9 cellular contexts compared by ENCODE assay signal in genomic region chr20:25055711-25056492, GRCh38. TPM values are rescaled to one million over a fixed set of nuclear protein-coding genes. Genes with fewer than 3 reads are reported as not detected.
DNase-seq lines count a peak whose midpoint lies in the region; ATAC-seq and TF ChIP-seq lines count a peak whose summit lies in the region.
"Had no signal": no experiment of that assay in that cellular context is flagged by ENCODE, and none has a peak within 500 bp of the region (broad histone marks: within the 10 kb centered on the region; RNA-seq: fewer than 3 reads in every experiment).

No MANE protein-coding gene starts in this region.

- H3K4me3 ChIP-seq in A673 (ENCODE audit: low read depth, low read length, poor library complexity, severe bottlenecking) (peak overlapping the region; percentile 68), mesendoderm (ENCODE audit: low read length) (no peak overlapping the region)

- H3K27me3 Mint-ChIP-seq in HFFc6 (ENCODE audit: insufficient read depth): peaks cover 24% of the 10 kb centered on the region
- H3K27me3 Mint-ChIP-seq in natural killer cell (ENCODE audit: low read depth in 2 of 2): no peaks in the 10 kb centered on the region

- H3K18ac ChIP-seq in mesendoderm (ENCODE audit: low read length): no peak overlapping the region

- no peak overlapping the region for H3K4ac ChIP-seq in mesendoderm (ENCODE audit: low read depth, low read length)

- peak overlapping the region; percentile 74; the same call in 1 of the 2 replicates for H3K4me3 Mint-ChIP-seq in HFFc6
- H3K4me3 Mint-ChIP-seq in natural killer cell: peak overlapping the region; percentile 86

- H3K27me3 ChIP-seq in A673 (replicated peaks; ENCODE audit: insufficient read depth, low read depth, low read length, poor library complexity) (peaks cover 14% of the 10 kb centered on the region), mesendoderm (ENCODE audit: insufficient read depth, low read length, poor library complexity) (peaks cover 43% of the 10 kb centered on the region)

- WGBS in mesendoderm (ENCODE audit: extremely low coverage, insufficient coverage, low lambda C conversion rate): no CpG with 5 or more reads among the region's 8 CpGs

- H3K56ac ChIP-seq in mesendoderm (ENCODE audit: low read length): no peak overlapping the region

- H3K4me1 ChIP-seq in A673 (ENCODE audit: insufficient read depth, low read length, poor library complexity, severe bottlenecking) (peaks cover 15% of the 10 kb centered on the region), mesendoderm (ENCODE audit: control insufficient read depth, low read depth, low read length) (no peaks in the 10 kb centered on the region)

- intact Hi-C loops in A673 (cut with micrococcal nuclease; ENCODE audit: unreplicated experiment) (no loop called here), natural killer cell (cut with micrococcal nuclease) (loop anchor here (2.0 to 5.0 kb wide), 3 partner anchors 107 to 336 kb away; partner anchors contain the start of genes ABHD12 and CST7)

- TF ChIP-seq CTCF in A673 (conservative IDR thresholded peaks at IDR 0.05; ENCODE audit: low read depth, low read length) (no peak), HFFc6 (IDR thresholded peaks at IDR 0.05) (no peak), natural killer cell (IDR thresholded peaks at IDR 0.05) (no peak)

- H4K5ac ChIP-seq in mesendoderm (ENCODE audit: low read length): no peak overlapping the region

- H3K9me3 Mint-ChIP-seq in HFFc6 (no peaks in the 10 kb centered on the region), natural killer cell (no peaks in the 10 kb centered on the region)

- no peak overlapping the region for H2BK5ac ChIP-seq in mesendoderm (ENCODE audit: low read length)

- H2BK15ac ChIP-seq in mesendoderm (replicated peaks; ENCODE audit: low read depth): no peak overlapping the region

- H4K8ac ChIP-seq in mesendoderm (ENCODE audit: low read depth, low read length): no peak overlapping the region

- no peak overlapping the region for H3K9ac ChIP-seq in mesendoderm (ENCODE audit: low read length)

- no peaks in the 10 kb centered on the region for H3K79me1 ChIP-seq in mesendoderm (ENCODE audit: low read length)

- H3K36me3 Mint-ChIP-seq in HFFc6 (ENCODE audit: low read depth): no peaks in the 10 kb centered on the region
- no peaks in the 10 kb centered on the region for H3K36me3 Mint-ChIP-seq in natural killer cell

- H3K36me3 ChIP-seq in A673 (ENCODE audit: insufficient read depth, low read length, poor library complexity, severe bottlenecking) (no peaks in the 10 kb centered on the region), mesendoderm (ENCODE audit: control insufficient read depth, insufficient read depth, low read length) (no peaks in the 10 kb centered on the region)

- H3K9me3 ChIP-seq in A673 (ENCODE audit: low read depth, low read length, poor library complexity, severe bottlenecking): no peaks in the 10 kb centered on the region

- DNase-seq in A673 (ENCODE audit: low spot score) (no peak), HFFc6 (no peak), caudate nucleus (lab: John Stamatoyannopoulos, UW) (no peak), natural killer cell (no peak), mesendoderm (no peak), C1 segment of cervical spinal cord (lab: John Stamatoyannopoulos, UW) (no peak)

- no peaks in the 10 kb centered on the region for H3K79me2 ChIP-seq in mesendoderm (ENCODE audit: control insufficient read depth, insufficient read depth, low read length)

- no peak overlapping the region for H3K23ac ChIP-seq in mesendoderm (ENCODE audit: low read length)

- H3K27ac ChIP-seq in A673 (ENCODE audit: low read depth, low read length, poor library complexity, severe bottlenecking) (no peak overlapping the region), caudate nucleus (ENCODE audit: low read depth, low read length) (peak overlapping the region; percentile 92), mesendoderm (ENCODE audit: low read depth, low read length) (no peak overlapping the region)

- ATAC-seq in natural killer cell (no peak), GM21528 (IDR thresholded peaks at IDR 0.05; ENCODE audit: low FRiP score, unreplicated experiment) (no peak), GM21529 (IDR thresholded peaks at IDR 0.05; ENCODE audit: unreplicated experiment) (no peak)

- H3K4me1 Mint-ChIP-seq in HFFc6 (ENCODE audit: low read depth) (peaks cover 33% of the 10 kb centered on the region), natural killer cell (peaks cover 48% of the 10 kb centered on the region in 2 donors)

- no peak overlapping the region for H2BK120ac ChIP-seq in mesendoderm (ENCODE audit: low read depth, low read length)

- CTCF ChIA-PET in A673 (lab: Charles Lee): no interaction called here

- no peak overlapping the region for H2AK5ac ChIP-seq in mesendoderm (ENCODE audit: low read length)

- POLR2A ChIA-PET in A673 (lab: Charles Lee; ENCODE audit: low non-redundant PET): no interaction called here

- BruUV-seq in A673 (replicated peaks; lab: Mats Ljungman, UMichigan): no TSS peak

- no peak overlapping the region for H3K4me2 ChIP-seq in mesendoderm (ENCODE audit: low read length)

- H3K27ac Mint-ChIP-seq in HFFc6: no peak overlapping the region
- peak overlapping the region; percentile 90 for H3K27ac Mint-ChIP-seq in natural killer cell

RNA-seq across cellular contexts. Expression of gene ACSS1, which starts 2.0 kb away (rescaled TPM):
- 3.9 and 4.9 TPM in 2 replicates for total RNA-seq in A673 (2021)
- 1 to 10 TPM in 5 of 6 experiments, under 1 TPM in 1; 0.80 to 1.4 (median 1.2) TPM for total RNA-seq in HFFc6 (2021; fragmentation: NEBNext Ultra II Directional; extraction: Animal tissue kit (Norgen Biotek cat#: 25700))
- 10 to 100 TPM; 46.3 to 67.4 (median 57.4) TPM for total RNA-seq in natural killer cell
- 0.15 TPM for polyA plus RNA-seq in mesendoderm (2013, experiment 1 of 2)
- polyA plus RNA-seq in mesendoderm (2013, experiment 2 of 2): 0.21 TPM

RNA-seq across cellular contexts. Expression of gene VSX1, which starts 26.0 kb away (rescaled TPM):
- total RNA-seq in A673 (2021) (not detected in 2 replicates), natural killer cell (not detected)
- not detected for total RNA-seq in HFFc6 (2021; fragmentation: NEBNext Ultra II Directional; extraction: Animal tissue kit (Norgen Biotek cat#: 25700))
- polyA plus RNA-seq in mesendoderm (2013, experiment 1 of 2): not detected
- not detected for polyA plus RNA-seq in mesendoderm (2013, experiment 2 of 2)
- total RNA-seq: HT1080 had no signal
